Comparison of ENCODE assay signal across 8 cellular contexts in the genomic region with DNA sequence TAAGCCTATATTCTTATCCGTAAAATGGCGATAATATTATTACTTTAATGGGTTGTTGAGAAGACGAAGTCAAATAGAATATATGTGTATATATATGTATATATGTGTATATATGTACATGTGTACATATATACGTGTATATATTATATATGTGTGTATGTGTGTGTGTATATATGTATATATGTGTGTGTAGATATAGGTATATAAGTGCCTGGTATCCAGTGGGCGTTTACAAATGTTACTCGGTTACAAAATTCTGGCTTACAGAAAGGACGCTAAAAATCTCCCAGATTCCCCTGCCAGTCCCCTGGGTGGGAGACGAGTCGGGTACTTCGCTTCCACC. TPM values are rescaled to one million over a fixed set of nuclear protein-coding genes. Genes with fewer than 3 reads are reported as not detected.
DNase-seq lines count a peak whose midpoint lies in the region; ATAC-seq and TF ChIP-seq lines count a peak whose summit lies in the region.

No MANE protein-coding gene starts in this region.

- H3K27ac ChIP-seq in C4-2B (peak overlapping the region; percentile 94), left lung (peak overlapping the region; percentile 82 to 83)

- no peaks in the 10 kb centered on the region for H3K9me3 ChIP-seq in HAP-1
- no peaks in the 10 kb centered on the region for H3K9me3 ChIP-seq in left lung

- H3K27me3 ChIP-seq in HAP-1 (ENCODE audit: low read depth) (no peaks in the 10 kb centered on the region), left lung (no peaks in the 10 kb centered on the region)

- peak overlapping the region; percentile 86 for H3K4me3 ChIP-seq in HAP-1
- H3K4me3 ChIP-seq in left lung = peak overlapping the region; percentile 85 to 90

- in situ Hi-C loops in HAP-1 (cut with MboI; ENCODE audit: low sequenced_read_pairs) = no loop called here

- H3K4me1 Mint-ChIP-seq in activated T-helper 17 cell treated with anti-CD3 and anti-CD28 coated beads, Interleukin-2, amount 50 U/mL, for 72 hours = peaks cover 5% of the 10 kb centered on the region
- peaks cover 9% of the 10 kb centered on the region for H3K4me1 Mint-ChIP-seq in type B pancreatic cell (ENCODE audit: unreplicated experiment)

- H3K4me1 ChIP-seq in HAP-1 (peaks cover 13% of the 10 kb centered on the region), left lung (peaks cover 4 to 12% of the 10 kb centered on the region in 2 donors)

- DNase-seq in HAP-1 (ENCODE audit: low spot score in 2 of 2) (no peak), left lung (no peak), type B pancreatic cell (ENCODE audit: extremely low spot score, unreplicated experiment) (no peak), COLO668 (lab: John Stamatoyannopoulos, UW; ENCODE audit: unreplicated experiment) (no peak), NCI-H146 (lab: John Stamatoyannopoulos, UW) (no peak)

- TF ChIP-seq CTCF in C4-2B (conservative IDR thresholded peaks at IDR 0.05) (no peak), left lung (IDR thresholded peaks at IDR 0.05) (no peak), type B pancreatic cell (conservative IDR thresholded peaks at IDR 0.05) (no peak)

- H3K36me3 ChIP-seq in HAP-1 (replicated peaks) (no peaks in the 10 kb centered on the region; the same call in 1 of the 2 replicates), left lung (no peaks in the 10 kb centered on the region)

- H3K36me3 Mint-ChIP-seq in activated T-helper 17 cell treated with anti-CD3 and anti-CD28 coated beads, Interleukin-2, amount 50 U/mL, for 72 hours (ENCODE audit: low read depth) = no peaks in the 10 kb centered on the region
- H3K36me3 Mint-ChIP-seq in type B pancreatic cell = peaks cover 4% of the 10 kb centered on the region

- H3K4me3 Mint-ChIP-seq in activated T-helper 17 cell treated with anti-CD3 and anti-CD28 coated beads, Interleukin-2, amount 50 U/mL, for 72 hours = peak overlapping the region; percentile 96
- H3K4me3 Mint-ChIP-seq in type B pancreatic cell = peak overlapping the region; percentile 97

- H3K27ac Mint-ChIP-seq in activated T-helper 17 cell treated with anti-CD3 and anti-CD28 coated beads, Interleukin-2, amount 50 U/mL, for 72 hours = peak overlapping the region; percentile 89
- peak overlapping the region; percentile 89 for H3K27ac Mint-ChIP-seq in type B pancreatic cell

- H3K9me3 Mint-ChIP-seq in activated T-helper 17 cell treated with anti-CD3 and anti-CD28 coated beads, Interleukin-2, amount 50 U/mL, for 72 hours = no peaks in the 10 kb centered on the region
- H3K9me3 Mint-ChIP-seq in type B pancreatic cell = no peaks in the 10 kb centered on the region

- intact Hi-C loops in left lung (cut with DNase I) = no loop called here

- peak; percentile 31 for ATAC-seq in activated T-helper 17 cell treated with anti-CD3 and anti-CD28 coated beads, Interleukin-2, amount 50 U/mL, for 72 hours (replicated peaks)
- ATAC-seq in left lung (no peak), GM18502 (IDR thresholded peaks at IDR 0.05; ENCODE audit: poor library complexity, unreplicated experiment) (no peak)

- no peaks in the 10 kb centered on the region for H3K27me3 Mint-ChIP-seq in activated T-helper 17 cell treated with anti-CD3 and anti-CD28 coated beads, Interleukin-2, amount 50 U/mL, for 72 hours
- peaks cover 15% of the 10 kb centered on the region for H3K27me3 Mint-ChIP-seq in type B pancreatic cell

RNA-seq across cellular contexts. Expression of gene MTX2, which starts 0.3 kb away (rescaled TPM):
- total RNA-seq in activated T-helper 17 cell treated with anti-CD3 and anti-CD28 coated beads, Interleukin-2, amount 50 U/mL, for 72 hours = 10 to 100 TPM; 21.4 to 22.0 TPM
- total RNA-seq in left lung = 10 to 100 TPM; 18.1 to 23.6 TPM
- total RNA-seq in type B pancreatic cell (ENCODE audit: low replicate concordance) = 30.2 TPM in 2 replicates
